ENCODE assay signal across 34 cellular contexts in genomic region chr6:4554645-4555044, GRCh38.
"Had no signal": no experiment of that assay in that cellular context is flagged by ENCODE, and none has a peak within 500 bp of the region (broad histone marks: within the 10 kb centered on the region; RNA-seq: fewer than 3 reads in every experiment).

No MANE protein-coding gene starts in this region.

- H3K9me3 ChIP-seq: adrenal gland, ascending aorta had no signal

- H3K27me3 ChIP-seq: adrenal gland, ascending aorta had no signal

- H3K27ac ChIP-seq: adrenal gland, ascending aorta, WERI-Rb-1 had no signal

- H3K4me3 ChIP-seq: adrenal gland, ascending aorta had no signal

- ATAC-seq: activated CD4-positive, alpha-beta T cell treated with anti-CD3 and anti-CD28 coated beads for 36 hours; activated CD4-positive, CD25-positive, alpha-beta regulatory T cell treated with anti-CD3 and anti-CD28 coated beads, Interleukin-2, amount 50 U/mL, for 24 hours; activated CD8-positive, alpha-beta T cell treated with anti-CD3 and anti-CD28 coated beads, Interleukin-2, amount 10 ng/mL, durations not matched to agents 7 days and 5 days; activated naive CD4-positive, alpha-beta T cell treated with anti-CD3 and anti-CD28 coated beads, Interleukin-2, amount 50 U/mL, for 72 hours; activated T-cell treated with anti-CD3 and anti-CD28 coated beads, Interleukin-2, amount 50 U/mL, for 4 hours; activated T-cell treated with anti-CD3 and anti-CD28 coated beads, Interleukin-2, amount 50 U/mL, for 72 hours; activated T-helper 17 cell treated with anti-CD3 and anti-CD28 coated beads, Interleukin-2, amount 50 U/mL, for 72 hours; WTC11 had no signal

- DNase-seq: activated CD4-positive, alpha-beta memory T cell treated with anti-CD3 and anti-CD28 coated beads, Interleukin-2, amount 10 ng/mL, durations not matched to agents 7 days and 5 days; activated CD4-positive, alpha-beta T cell treated with anti-CD3 and anti-CD28 coated beads for 1 hour; activated CD4-positive, alpha-beta T cell treated with anti-CD3 and anti-CD28 coated beads for 36 hours; activated CD4-positive, alpha-beta T cell treated with anti-CD3 and anti-CD28 coated beads for 48 hours; activated CD4-positive, alpha-beta T cell treated with anti-CD3 and anti-CD28 coated beads, Interleukin-2, amount 10 ng/mL, durations not matched to agents 7 days and 5 days; activated CD4-positive, alpha-beta T cell treated with anti-CD3 and anti-CD28 coated beads, Interleukin-2, amount 50 U/mL, for 48 hours; activated CD4-positive, CD25-positive, alpha-beta regulatory T cell; activated CD8-positive, alpha-beta memory T cell treated with anti-CD3 and anti-CD28 coated beads, Interleukin-2, amount 50 U/mL, for 4 hours; activated CD8-positive, alpha-beta T cell treated with anti-CD3 and anti-CD28 coated beads, Interleukin-2, amount 10 ng/mL, durations not matched to agents 7 days and 5 days; activated effector memory CD4-positive, alpha-beta T cell treated with anti-CD3 and anti-CD28 coated beads, Interleukin-2, amount 50 U/mL, for 16 hours; activated gamma-delta T cell treated with Interleukin-2 at 50 U/mL for 16 hours; activated naive CD4-positive, alpha-beta T cell; activated naive CD4-positive, alpha-beta T cell treated with anti-CD3 and anti-CD28 coated beads for 36 hours; activated naive CD4-positive, alpha-beta T cell treated with anti-CD3 and anti-CD28 coated beads, Interleukin-2, amount 50 U/mL, for 16 hours; activated naive CD8-positive, alpha-beta T cell treated with anti-CD3 and anti-CD28 coated beads for 36 hours; activated T-cell treated with anti-CD3 and anti-CD28 coated beads for 4 hours; activated T-cell treated with anti-CD3 and anti-CD28 coated beads, Interleukin-2, amount 50 U/mL, for 1 hour; activated T-cell treated with anti-CD3 and anti-CD28 coated beads, Interleukin-2, amount 50 U/mL, for 4 hours; activated T-cell treated with anti-CD3 and anti-CD28 coated beads, Interleukin-2, amount 50 U/mL, for 72 hours; adrenal gland; amygdala; anterior cingulate cortex; cerebellar nuclear complex; SW 1271; T-helper 1 cell; T-helper 2 cell; T-helper 9 cell; WERI-Rb-1 had no signal

- H3K36me3 ChIP-seq: adrenal gland, ascending aorta, WERI-Rb-1 had no signal

- H3K4me1 ChIP-seq: adrenal gland, ascending aorta had no signal

- FAIRE-seq: TTC549 had no signal
